ENCODE assay signal across 1 cellular context in the genomic region with DNA sequence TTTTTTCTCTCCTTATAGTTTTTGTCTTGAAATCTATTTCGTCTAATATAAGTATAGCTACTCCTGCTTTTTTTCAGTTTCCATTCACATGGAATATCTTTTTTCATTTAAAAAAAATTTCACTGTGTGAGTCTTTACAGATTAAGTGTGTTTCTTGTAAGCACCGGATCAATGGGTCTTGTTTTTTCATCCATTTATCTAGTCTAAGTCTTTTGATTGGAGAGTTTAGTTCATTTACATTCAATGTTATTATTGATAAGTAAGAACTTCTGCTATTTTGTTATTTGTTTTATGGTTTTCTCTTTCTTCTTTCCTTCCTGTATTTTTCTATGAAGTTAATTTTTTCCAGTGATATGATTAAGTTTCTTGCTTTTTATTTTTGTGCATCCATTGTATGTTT.
TF ChIP-seq lines count a peak whose summit lies in the region.

No MANE protein-coding gene starts in this region.

TF ChIP-seq in K562, 482 proteins besides CTCF, POLR2A, EP300 and RAD21 (continued from another document):
- TF ChIP-seq, protein P1, sequence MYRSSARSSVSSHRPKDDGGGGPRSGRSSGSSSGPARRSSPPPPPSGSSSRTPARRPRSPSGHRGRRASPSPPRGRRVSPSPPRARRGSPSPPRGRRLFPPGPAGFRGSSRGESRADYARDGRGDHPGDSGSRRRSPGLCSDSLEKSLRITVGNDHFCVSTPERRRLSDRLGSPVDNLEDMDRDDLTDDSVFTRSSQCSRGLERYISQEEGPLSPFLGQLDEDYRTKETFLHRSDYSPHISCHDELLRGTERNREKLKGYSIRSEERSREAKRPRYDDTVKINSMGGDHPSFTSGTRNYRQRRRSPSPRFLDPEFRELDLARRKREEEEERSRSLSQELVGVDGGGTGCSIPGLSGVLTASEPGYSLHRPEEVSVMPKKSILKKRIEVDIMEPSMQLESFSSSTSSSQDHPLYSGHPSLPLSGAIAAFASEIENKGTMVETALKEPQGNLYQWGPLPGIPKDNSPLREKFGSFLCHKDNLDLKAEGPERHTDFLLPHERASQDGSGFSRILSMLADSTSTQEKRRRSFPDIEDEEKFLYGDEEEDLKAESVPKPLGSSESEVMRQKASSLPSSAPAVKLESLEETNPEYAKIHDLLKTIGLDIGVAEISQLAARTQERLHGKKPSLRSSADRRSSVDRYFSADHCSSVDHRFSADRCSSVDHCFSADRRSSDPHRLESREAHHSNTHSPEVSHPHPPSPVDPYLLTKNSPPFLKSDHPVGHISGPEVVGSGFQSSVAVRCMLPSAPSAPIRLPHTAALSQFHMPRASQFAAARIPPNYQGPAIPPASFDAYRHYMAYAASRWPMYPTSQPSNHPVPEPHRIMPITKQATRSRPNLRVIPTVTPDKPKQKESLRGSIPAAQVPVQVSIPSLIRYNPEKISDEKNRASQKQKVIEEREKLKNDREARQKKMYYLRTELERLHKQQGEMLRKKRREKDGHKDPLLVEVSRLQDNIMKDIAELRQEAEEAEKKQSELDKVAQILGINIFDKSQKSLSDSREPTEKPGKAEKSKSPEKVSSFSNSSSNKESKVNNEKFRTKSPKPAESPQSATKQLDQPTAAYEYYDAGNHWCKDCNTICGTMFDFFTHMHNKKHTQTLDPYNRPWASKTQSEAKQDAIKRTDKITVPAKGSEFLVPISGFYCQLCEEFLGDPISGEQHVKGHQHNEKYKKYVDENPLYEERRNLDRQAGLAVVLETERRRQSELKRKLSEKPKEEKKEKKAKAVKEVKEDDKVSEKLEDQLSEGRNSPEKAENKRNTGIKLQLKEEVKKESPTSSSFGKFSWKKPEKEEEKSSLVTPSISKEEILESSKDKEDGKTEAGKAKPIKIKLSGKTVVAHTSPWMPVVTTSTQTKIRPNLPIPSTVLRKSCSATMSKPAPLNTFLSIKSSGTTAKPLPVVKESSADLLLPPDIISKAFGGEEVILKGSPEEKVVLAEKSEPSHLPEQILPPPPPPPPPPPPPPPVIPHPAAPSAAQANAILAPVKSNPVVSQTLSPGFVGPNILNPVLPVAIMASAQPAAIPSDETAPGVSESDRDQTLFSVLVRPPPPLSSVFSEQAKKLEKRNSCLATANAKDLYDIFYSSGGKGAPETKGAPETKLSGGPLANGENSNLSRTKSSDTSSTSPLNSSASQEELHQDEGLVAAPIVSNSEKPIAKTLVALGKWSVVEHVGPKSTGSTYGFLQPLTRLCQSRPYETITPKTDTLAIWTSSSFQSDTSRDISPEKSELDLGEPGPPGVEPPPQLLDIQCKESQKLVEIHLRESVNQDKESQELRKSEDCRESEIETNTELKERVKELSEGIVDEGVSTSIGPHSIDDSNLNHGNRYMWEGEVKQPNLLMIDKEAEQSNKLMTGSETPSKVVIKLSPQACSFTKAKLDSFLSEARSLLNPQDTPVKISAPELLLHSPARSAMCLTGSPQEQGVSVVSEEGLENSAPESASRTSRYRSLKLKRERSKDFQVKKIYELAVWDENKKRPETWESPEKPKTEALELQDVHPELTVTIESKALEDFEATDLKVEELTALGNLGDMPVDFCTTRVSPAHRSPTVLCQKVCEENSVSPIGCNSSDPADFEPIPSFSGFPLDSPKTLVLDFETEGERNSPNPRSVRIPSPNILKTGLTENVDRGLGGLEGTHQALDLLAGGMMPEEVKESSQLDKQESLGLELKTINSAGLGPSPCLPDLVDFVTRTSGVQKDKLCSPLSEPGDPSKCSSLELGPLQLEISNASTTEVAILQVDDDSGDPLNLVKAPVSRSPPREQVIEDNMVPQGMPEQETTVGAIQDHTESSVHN (IDR thresholded peaks at IDR 0.05; ENCODE audit: borderline replicate concordance in 1 of 2, low read depth in 1 of 2): no peak
- no peak for TF ChIP-seq PHTF2 (CRISPR knock-in tag; IDR thresholded peaks at IDR 0.05)
- TF ChIP-seq, protein P2, sequence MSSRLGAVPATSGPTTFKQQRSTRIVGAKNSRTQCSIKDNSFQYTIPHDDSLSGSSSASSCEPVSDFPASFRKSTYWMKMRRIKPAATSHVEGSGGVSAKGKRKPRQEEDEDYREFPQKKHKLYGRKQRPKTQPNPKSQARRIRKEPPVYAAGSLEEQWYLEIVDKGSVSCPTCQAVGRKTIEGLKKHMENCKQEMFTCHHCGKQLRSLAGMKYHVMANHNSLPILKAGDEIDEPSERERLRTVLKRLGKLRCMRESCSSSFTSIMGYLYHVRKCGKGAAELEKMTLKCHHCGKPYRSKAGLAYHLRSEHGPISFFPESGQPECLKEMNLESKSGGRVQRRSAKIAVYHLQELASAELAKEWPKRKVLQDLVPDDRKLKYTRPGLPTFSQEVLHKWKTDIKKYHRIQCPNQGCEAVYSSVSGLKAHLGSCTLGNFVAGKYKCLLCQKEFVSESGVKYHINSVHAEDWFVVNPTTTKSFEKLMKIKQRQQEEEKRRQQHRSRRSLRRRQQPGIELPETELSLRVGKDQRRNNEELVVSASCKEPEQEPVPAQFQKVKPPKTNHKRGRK (tag; IDR thresholded peaks at IDR 0.05): 0 out of 2 replicates have a peak, but pooled peaks have one; percentile 6
TF ChIP-seq in K562: peak in this region for 3.
